Comparison of ENCODE assay signal across 7 cellular contexts in the genomic region with DNA sequence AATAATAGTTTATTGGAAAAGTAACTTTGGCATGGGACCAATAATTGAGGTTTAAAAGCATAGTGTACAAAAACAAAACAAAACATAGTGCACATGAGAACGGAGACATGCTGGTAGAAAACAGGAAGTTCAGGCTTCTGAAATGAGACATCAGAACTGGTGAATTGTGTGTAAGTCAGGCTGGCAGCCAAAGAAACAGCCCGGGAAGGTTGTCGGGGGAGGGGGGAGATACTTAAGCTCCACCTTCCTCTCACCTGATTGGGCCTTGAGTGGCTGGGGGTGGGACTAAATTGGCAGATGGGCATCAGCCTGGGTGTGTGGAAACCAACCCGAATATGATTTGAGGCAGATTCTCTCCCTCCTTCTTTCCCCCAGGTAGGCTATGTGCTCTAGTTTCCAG.
DNase-seq lines count a peak whose midpoint lies in the region; ATAC-seq, FAIRE-seq and TF ChIP-seq lines count a peak whose summit lies in the region.

No MANE protein-coding gene starts in this region.

- POLR2A ChIA-PET in endothelial cell of umbilical vein (lab: Charles Lee): no interaction called here

- no peak overlapping the region for H3K4me2 ChIP-seq in endothelial cell of umbilical vein (ENCODE audit: insufficient read depth, low read length)

- no peaks in the 10 kb centered on the region for H3K4me1 ChIP-seq in endothelial cell of umbilical vein (ENCODE audit: control insufficient read depth, extremely low read depth, insufficient read depth, low read length)

- FAIRE-seq in GM18507 (lab: Jason Lieb, UNC) (peak; percentile 68), endothelial cell of umbilical vein (lab: Jason Lieb, UNC) (peak; percentile 26)

- H3K27ac ChIP-seq in endothelial cell of umbilical vein (ENCODE audit: insufficient read depth, low read depth, low read length): no peak overlapping the region

- dilution Hi-C loops in endothelial cell of umbilical vein (cut with MboI; ENCODE audit: extremely low pct_ligation_motif_present, low sequenced_read_pairs): no loop called here

- H3K36me3 ChIP-seq in endothelial cell of umbilical vein (ENCODE audit: control insufficient read depth in 2 of 2, extremely low read depth in 1 of 2, insufficient read depth in 2 of 2, low read length in 2 of 2): no peaks in the 10 kb centered on the region

- no peak overlapping the region for H2AFZ ChIP-seq in endothelial cell of umbilical vein (ENCODE audit: low read depth, low read length)

- no peak for TF ChIP-seq POLR2A in endothelial cell of umbilical vein (IDR thresholded peaks at IDR 0.05; ENCODE audit: low read depth, low read length)

- intact Hi-C loops in endothelial cell of umbilical vein (cut with micrococcal nuclease): no loop called here

- CTCF ChIA-PET in endothelial cell of umbilical vein (lab: Charles Lee): no interaction called here

- no TSS peak for BruUV-seq in endothelial cell of umbilical vein (replicated peaks; lab: Mats Ljungman, UMichigan)

- no peaks in the 10 kb centered on the region for H3K9me3 ChIP-seq in endothelial cell of umbilical vein (replicated peaks; ENCODE audit: control insufficient read depth, insufficient read depth, low read length)

- no peak for TF ChIP-seq CTCF in endothelial cell of umbilical vein (IDR thresholded peaks at IDR 0.05; ENCODE audit: extremely low read depth in 1 of 2, insufficient read depth in 1 of 2, low read depth in 1 of 2, low read length in 2 of 2)

- no peaks in the 10 kb centered on the region for H3K9me1 ChIP-seq in endothelial cell of umbilical vein (replicated peaks; ENCODE audit: control insufficient read depth, extremely low read depth, insufficient read depth, low read length)

- H4K20me1 ChIP-seq in endothelial cell of umbilical vein (replicated peaks; ENCODE audit: control insufficient read depth, extremely low read depth, insufficient read depth, low read length): no peaks in the 10 kb centered on the region

- H3K79me2 ChIP-seq in endothelial cell of umbilical vein (ENCODE audit: control insufficient read depth, insufficient read depth, low read length): no peaks in the 10 kb centered on the region

- H3K27me3 ChIP-seq in endothelial cell of umbilical vein (ENCODE audit: control insufficient read depth in 2 of 2, insufficient read depth in 2 of 2, low read length in 2 of 2): no peaks in the 10 kb centered on the region

- no peak overlapping the region for H3K4me3 ChIP-seq in endothelial cell of umbilical vein (replicated peaks in 1 of 3; ENCODE audit: insufficient read depth in 1 of 3, low read depth in 1 of 3, low read length in 3 of 3)

- DNase-seq in GM18507 (ENCODE audit: extremely low spot score, insufficient read length, low read depth) (peak; percentile 7), MV-4-11 (lab: John Stamatoyannopoulos, UW) (peak; percentile 94), endothelial cell of umbilical vein (ENCODE audit: low read depth, low spot score) (peak; percentile 66), NCI-H1436 treated with DMSO at 0.1 percent for 48 hours (lab: John Stamatoyannopoulos, UW) (no peak), AG08395 (ENCODE audit: low spot score) (no peak), HK-2 (ENCODE audit: unreplicated experiment) (no peak)

- ATAC-seq in GM21529 (IDR thresholded peaks at IDR 0.05; ENCODE audit: unreplicated experiment): peak; percentile 87

- H3K9ac ChIP-seq in endothelial cell of umbilical vein (replicated peaks; ENCODE audit: extremely low read depth, insufficient read depth, low read length): no peak overlapping the region

TF ChIP-seq in endothelial cell of umbilical vein, 7 proteins besides CTCF, POLR2A, EP300 and RAD21:
- TF ChIP-seq GATA2 (IDR thresholded peaks at IDR 0.05; ENCODE audit: insufficient read depth, insufficient read length, low read depth, low read length): no peak
- TF ChIP-seq FOS (IDR thresholded peaks at IDR 0.05; ENCODE audit: borderline replicate concordance, insufficient read depth, low read length): no peak
- TF ChIP-seq, protein P1, sequence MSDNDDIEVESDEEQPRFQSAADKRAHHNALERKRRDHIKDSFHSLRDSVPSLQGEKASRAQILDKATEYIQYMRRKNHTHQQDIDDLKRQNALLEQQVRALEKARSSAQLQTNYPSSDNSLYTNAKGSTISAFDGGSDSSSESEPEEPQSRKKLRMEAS (IDR thresholded peaks at IDR 0.05; ENCODE audit: insufficient read depth, insufficient read length): no peak
- no peak for TF ChIP-seq JUN (IDR thresholded peaks at IDR 0.05; ENCODE audit: borderline replicate concordance, insufficient read depth, insufficient read length, low read depth)
- no peak for TF ChIP-seq POLR2AphosphoS5 (IDR thresholded peaks at IDR 0.05; ENCODE audit: insufficient read depth, low read depth, low read length)
- no peak for TF ChIP-seq EZH2 (IDR thresholded peaks at IDR 0.05; ENCODE audit: borderline replicate concordance, low read depth, low read length, severe bottlenecking)
- no peak for TF ChIP-seq MYC (IDR thresholded peaks at IDR 0.05; ENCODE audit: low read depth, low read length)

Comparison
In these comparisons a context has a peak if more than half of its experiments do, and no peak if none do; other contexts are left out.
1. DNase-seq: peak in GM18507 (single experiment), MV-4-11 (single experiment) and endothelial cell of umbilical vein (single experiment); none in NCI-H1436 treated with DMSO at 0.1 percent for 48 hours (single experiment), AG08395 (single experiment) and HK-2 (single experiment).